In genomic region chr18:49907346-49907929, GRCh38 we compare ENCODE assay signal across 16 cellular contexts.
DNase-seq lines count a peak whose midpoint lies in the region; ATAC-seq, FAIRE-seq and TF ChIP-seq lines count a peak whose summit lies in the region.
"Had no signal": no experiment of that assay in that cellular context is flagged by ENCODE, and none has a peak within 500 bp of the region (broad histone marks: within the 10 kb centered on the region; RNA-seq: fewer than 3 reads in every experiment).

No MANE protein-coding gene starts in this region.

- no peak overlapping the region for H3K18ac ChIP-seq in neuronal stem cell (ENCODE audit: low read length)

- DNase-seq in NCI-H2107 treated with DMSO at 0.1 percent for 48 hours (lab: John Stamatoyannopoulos, UW; ENCODE audit: unreplicated experiment) = peak; percentile 57
- peak; percentile 50 for DNase-seq in dedifferentiated amniotic fluid mesenchymal stem cell (ENCODE audit: extremely low spot score)
- DNase-seq in neuronal stem cell (ENCODE audit: low spot score) = no peak
- no peak for DNase-seq in NCI-H345 (lab: John Stamatoyannopoulos, UW)
- DNase-seq in D721Med (ENCODE audit: insufficient read length, low spot score) = no peak
- no peak for DNase-seq in SW480 (ENCODE audit: low spot score)
- DNase-seq: GF-D8, GM23248, NCI-H2081 treated with DMSO at 0.1 percent for 48 hours had no signal

- H3K79me1 ChIP-seq in neuronal stem cell (ENCODE audit: low read depth, low read length) = no peaks in the 10 kb centered on the region

- H3K4me1 ChIP-seq in HEK293 (ENCODE audit: control insufficient read depth, insufficient read depth, low read length) (peaks cover 18% of the 10 kb centered on the region), neuronal stem cell (ENCODE audit: control insufficient read depth in 2 of 2, insufficient read depth in 1 of 2, low read depth in 1 of 2, low read length in 2 of 2) (peaks cover 0 to 9% of the 10 kb centered on the region in 2 donors)
- H3K4me1 ChIP-seq: vagina had no signal

- H2BK12ac ChIP-seq in neuronal stem cell (ENCODE audit: low read length) = no peak overlapping the region

- CTCF ChIA-PET in HEK293 (lab: Yijun Ruan, JAX) = interaction anchor here (1.0 kb wide), 1 partner anchor 296 kb away, joined by 3 read pairs; no protein-coding TSS in a partner anchor

- no peak overlapping the region for H2BK120ac ChIP-seq in neuronal stem cell (ENCODE audit: low read depth, low read length)

- H3K4ac ChIP-seq in neuronal stem cell (ENCODE audit: low read length) = no peak overlapping the region

- no peak overlapping the region for H3K4me3 ChIP-seq in HEK293 (ENCODE audit: low read depth, low read length)
- H3K4me3 ChIP-seq in neuronal stem cell (ENCODE audit: low read length in 2 of 2) = no peak overlapping the region
- H3K4me3 ChIP-seq: GM23248, skin epidermis, vagina had no signal

- no peak overlapping the region for H2AK5ac ChIP-seq in neuronal stem cell (ENCODE audit: low read depth, low read length)

- H4K8ac ChIP-seq in neuronal stem cell (ENCODE audit: low read depth, low read length) = no peak overlapping the region

- no peak overlapping the region for H3K9ac ChIP-seq in neuronal stem cell (ENCODE audit: low read depth, low read length, poor library complexity)
- H3K9ac ChIP-seq: GM23248 had no signal

- H3K14ac ChIP-seq in neuronal stem cell (ENCODE audit: low read length) = no peak overlapping the region

- H3K27me3 ChIP-seq in neuronal stem cell (ENCODE audit: control insufficient read depth in 3 of 3, insufficient read depth in 3 of 3, low read depth in 1 of 3, low read length in 3 of 3) = peaks cover 0 to 10% (median 0%) of the 10 kb centered on the region in 3 experiments
- H3K27me3 ChIP-seq: vagina had no signal

- H3K27ac ChIP-seq in HEK293 (ENCODE audit: extremely low read depth, low read depth, low read length) = no peak overlapping the region
- no peak overlapping the region for H3K27ac ChIP-seq in neuronal stem cell (replicated peaks; ENCODE audit: low read length)
- H3K27ac ChIP-seq: C4-2B, GM23248, skin epidermis, vagina had no signal

- H3K9me3 ChIP-seq in HEK293 (ENCODE audit: control insufficient read depth, insufficient read depth, low read depth, low read length) (no peaks in the 10 kb centered on the region), neuronal stem cell (replicated peaks in 1 of 2; ENCODE audit: control insufficient read depth in 2 of 2, insufficient read depth in 1 of 2, low read depth in 1 of 2, low read length in 2 of 2) (peaks cover 0 to 2% of the 10 kb centered on the region in 2 donors)
- H3K9me3 ChIP-seq: vagina had no signal

- WGBS in neuronal stem cell (ENCODE audit: extremely low coverage in 2 of 2, insufficient read length in 2 of 2, insufficient replicate concordance in 1 of 2), 2 donors = no CpG with 5 or more reads among the region's 3 CpGs

- H3K23ac ChIP-seq in neuronal stem cell (ENCODE audit: low read depth, low read length, poor library complexity) = peak overlapping the region; percentile 13

- H2BK15ac ChIP-seq in neuronal stem cell (ENCODE audit: low read length) = no peak overlapping the region

- H3K4me2 ChIP-seq in neuronal stem cell (ENCODE audit: insufficient read depth, low read length, poor library complexity, severe bottlenecking) = no peak overlapping the region

- no peak overlapping the region for H2AFZ ChIP-seq in neuronal stem cell (ENCODE audit: low read length)
- H2AFZ ChIP-seq: GM23248 had no signal

- H2BK5ac ChIP-seq in neuronal stem cell (ENCODE audit: low read length) = no peak overlapping the region

- POLR2A ChIA-PET in HEK293 (lab: Yijun Ruan, JAX) = no interaction called here

- no peak for FAIRE-seq in D721Med (lab: Jason Lieb, UNC)
- FAIRE-seq: colon had no signal

- TF ChIP-seq CTCF in HEK293 (tag by site-specific recombination; IDR thresholded peaks at IDR 0.05) = no peak
- no peak for TF ChIP-seq CTCF in D721Med (IDR thresholded peaks at IDR 0.05; ENCODE audit: insufficient read depth, missing control alignments)

- H3K36me3 ChIP-seq in HEK293 (ENCODE audit: control insufficient read depth in 2 of 2, insufficient read depth in 1 of 2, low read length in 2 of 2) (no peaks in the 10 kb centered on the region), neuronal stem cell (replicated peaks in 1 of 2; ENCODE audit: control insufficient read depth in 2 of 2, insufficient read depth in 2 of 2, low read length in 2 of 2) (no peaks in the 10 kb centered on the region)
- H3K36me3 ChIP-seq: vagina had no signal

- ATAC-seq in HG03135 (IDR thresholded peaks at IDR 0.05; ENCODE audit: unreplicated experiment) = no peak
- ATAC-seq: activated naive CD4-positive, alpha-beta T cell treated with anti-CD3 and anti-CD28 coated beads, Interleukin-2, amount 50 U/mL, for 72 hours had no signal

- H4K91ac ChIP-seq in neuronal stem cell (ENCODE audit: low read depth, low read length, poor library complexity) = no peak overlapping the region

TF ChIP-seq in HEK293, 187 proteins besides CTCF, POLR2A, EP300 and RAD21:
- 0 out of 2 replicates have a peak, but pooled peaks have one; percentile 28 for TF ChIP-seq ZNF664 (tag by site-specific recombination; IDR thresholded peaks at IDR 0.05)
- TF ChIP-seq SP7 (tag by site-specific recombination; IDR thresholded peaks at IDR 0.05) = 0 out of 2 replicates have a peak, but pooled peaks have one; percentile 23
- no peak for TF ChIP-seq ZBTB21 (tag by site-specific recombination; IDR thresholded peaks at IDR 0.05)
- TF ChIP-seq ZNF211 (tag by site-specific recombination; IDR thresholded peaks at IDR 0.05; ENCODE audit: low read depth) = no peak
- TF ChIP-seq, protein P1, sequence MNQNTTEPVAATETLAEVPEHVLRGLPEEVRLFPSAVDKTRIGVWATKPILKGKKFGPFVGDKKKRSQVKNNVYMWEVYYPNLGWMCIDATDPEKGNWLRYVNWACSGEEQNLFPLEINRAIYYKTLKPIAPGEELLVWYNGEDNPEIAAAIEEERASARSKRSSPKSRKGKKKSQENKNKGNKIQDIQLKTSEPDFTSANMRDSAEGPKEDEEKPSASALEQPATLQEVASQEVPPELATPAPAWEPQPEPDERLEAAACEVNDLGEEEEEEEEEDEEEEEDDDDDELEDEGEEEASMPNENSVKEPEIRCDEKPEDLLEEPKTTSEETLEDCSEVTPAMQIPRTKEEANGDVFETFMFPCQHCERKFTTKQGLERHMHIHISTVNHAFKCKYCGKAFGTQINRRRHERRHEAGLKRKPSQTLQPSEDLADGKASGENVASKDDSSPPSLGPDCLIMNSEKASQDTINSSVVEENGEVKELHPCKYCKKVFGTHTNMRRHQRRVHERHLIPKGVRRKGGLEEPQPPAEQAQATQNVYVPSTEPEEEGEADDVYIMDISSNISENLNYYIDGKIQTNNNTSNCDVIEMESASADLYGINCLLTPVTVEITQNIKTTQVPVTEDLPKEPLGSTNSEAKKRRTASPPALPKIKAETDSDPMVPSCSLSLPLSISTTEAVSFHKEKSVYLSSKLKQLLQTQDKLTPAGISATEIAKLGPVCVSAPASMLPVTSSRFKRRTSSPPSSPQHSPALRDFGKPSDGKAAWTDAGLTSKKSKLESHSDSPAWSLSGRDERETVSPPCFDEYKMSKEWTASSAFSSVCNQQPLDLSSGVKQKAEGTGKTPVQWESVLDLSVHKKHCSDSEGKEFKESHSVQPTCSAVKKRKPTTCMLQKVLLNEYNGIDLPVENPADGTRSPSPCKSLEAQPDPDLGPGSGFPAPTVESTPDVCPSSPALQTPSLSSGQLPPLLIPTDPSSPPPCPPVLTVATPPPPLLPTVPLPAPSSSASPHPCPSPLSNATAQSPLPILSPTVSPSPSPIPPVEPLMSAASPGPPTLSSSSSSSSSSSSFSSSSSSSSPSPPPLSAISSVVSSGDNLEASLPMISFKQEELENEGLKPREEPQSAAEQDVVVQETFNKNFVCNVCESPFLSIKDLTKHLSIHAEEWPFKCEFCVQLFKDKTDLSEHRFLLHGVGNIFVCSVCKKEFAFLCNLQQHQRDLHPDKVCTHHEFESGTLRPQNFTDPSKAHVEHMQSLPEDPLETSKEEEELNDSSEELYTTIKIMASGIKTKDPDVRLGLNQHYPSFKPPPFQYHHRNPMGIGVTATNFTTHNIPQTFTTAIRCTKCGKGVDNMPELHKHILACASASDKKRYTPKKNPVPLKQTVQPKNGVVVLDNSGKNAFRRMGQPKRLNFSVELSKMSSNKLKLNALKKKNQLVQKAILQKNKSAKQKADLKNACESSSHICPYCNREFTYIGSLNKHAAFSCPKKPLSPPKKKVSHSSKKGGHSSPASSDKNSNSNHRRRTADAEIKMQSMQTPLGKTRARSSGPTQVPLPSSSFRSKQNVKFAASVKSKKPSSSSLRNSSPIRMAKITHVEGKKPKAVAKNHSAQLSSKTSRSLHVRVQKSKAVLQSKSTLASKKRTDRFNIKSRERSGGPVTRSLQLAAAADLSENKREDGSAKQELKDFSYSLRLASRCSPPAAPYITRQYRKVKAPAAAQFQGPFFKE (tag by site-specific recombination; IDR thresholded peaks at IDR 0.05; ENCODE audit: borderline replicate concordance) = no peak

Comparison
In these comparisons a context has a peak if more than half of its experiments do, and no peak if none do; other contexts are left out.
1. DNase-seq: peak in NCI-H2107 treated with DMSO at 0.1 percent for 48 hours (single experiment) and dedifferentiated amniotic fluid mesenchymal stem cell (single experiment); none in neuronal stem cell (single experiment), NCI-H345 (single experiment), D721Med (single experiment) and SW480 (single experiment).